1 cellular context compared by ENCODE assay signal in the genomic region with DNA sequence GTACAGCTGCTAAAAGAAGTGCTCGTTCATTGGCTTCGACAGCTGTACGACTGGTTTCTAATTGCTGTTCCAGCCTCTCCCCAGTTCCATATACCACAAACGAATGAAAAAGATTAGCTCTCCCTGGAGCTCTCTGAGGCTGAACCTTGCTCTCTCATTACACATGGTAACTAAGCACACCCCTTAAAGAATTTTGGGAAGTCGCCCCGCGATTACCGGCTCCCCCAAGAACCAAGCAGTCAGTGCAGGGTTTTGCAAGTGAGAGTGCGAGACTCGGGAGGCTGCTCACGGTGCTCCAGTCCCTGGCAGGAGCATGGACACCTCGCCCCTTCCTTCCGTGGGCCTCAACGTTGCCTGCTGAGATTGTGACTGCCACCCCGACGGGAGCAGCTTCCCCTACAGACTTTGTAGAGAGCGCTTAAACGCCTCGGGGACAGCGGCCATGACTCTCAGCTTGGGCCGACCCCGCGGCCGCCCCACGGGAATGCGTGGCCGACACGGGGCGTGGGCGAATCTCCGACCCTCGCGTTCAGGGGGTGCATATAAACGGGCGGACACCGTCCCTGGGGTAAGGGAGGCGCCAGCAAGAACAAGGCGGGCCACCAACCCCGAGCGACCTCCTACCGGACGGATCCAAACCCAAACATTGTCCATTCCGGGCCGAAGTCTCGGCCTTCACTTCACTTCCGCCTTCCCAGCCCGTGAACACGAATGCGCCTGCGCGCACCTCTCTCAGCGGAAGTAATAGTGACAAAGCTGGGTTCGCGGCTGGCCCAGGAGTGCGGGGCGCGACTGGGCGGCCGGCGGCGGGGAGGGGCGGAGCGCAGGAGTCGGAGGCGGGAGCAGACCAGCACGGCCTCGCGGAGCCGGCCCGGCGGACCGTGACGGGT.
A peak's percentile ranks its signal among the peaks of the same experiment; 100 is the strongest.
TF ChIP-seq lines count a peak whose summit lies in the region.

A gene with protein sequence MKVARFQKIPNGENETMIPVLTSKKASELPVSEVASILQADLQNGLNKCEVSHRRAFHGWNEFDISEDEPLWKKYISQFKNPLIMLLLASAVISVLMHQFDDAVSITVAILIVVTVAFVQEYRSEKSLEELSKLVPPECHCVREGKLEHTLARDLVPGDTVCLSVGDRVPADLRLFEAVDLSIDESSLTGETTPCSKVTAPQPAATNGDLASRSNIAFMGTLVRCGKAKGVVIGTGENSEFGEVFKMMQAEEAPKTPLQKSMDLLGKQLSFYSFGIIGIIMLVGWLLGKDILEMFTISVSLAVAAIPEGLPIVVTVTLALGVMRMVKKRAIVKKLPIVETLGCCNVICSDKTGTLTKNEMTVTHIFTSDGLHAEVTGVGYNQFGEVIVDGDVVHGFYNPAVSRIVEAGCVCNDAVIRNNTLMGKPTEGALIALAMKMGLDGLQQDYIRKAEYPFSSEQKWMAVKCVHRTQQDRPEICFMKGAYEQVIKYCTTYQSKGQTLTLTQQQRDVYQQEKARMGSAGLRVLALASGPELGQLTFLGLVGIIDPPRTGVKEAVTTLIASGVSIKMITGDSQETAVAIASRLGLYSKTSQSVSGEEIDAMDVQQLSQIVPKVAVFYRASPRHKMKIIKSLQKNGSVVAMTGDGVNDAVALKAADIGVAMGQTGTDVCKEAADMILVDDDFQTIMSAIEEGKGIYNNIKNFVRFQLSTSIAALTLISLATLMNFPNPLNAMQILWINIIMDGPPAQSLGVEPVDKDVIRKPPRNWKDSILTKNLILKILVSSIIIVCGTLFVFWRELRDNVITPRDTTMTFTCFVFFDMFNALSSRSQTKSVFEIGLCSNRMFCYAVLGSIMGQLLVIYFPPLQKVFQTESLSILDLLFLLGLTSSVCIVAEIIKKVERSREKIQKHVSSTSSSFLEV (plus strand): TSS at position 845 of the 890 bp plus-strand sequence. CDS start 686 bp downstream, outside the sequence.

TF ChIP-seq in K562, 482 proteins besides CTCF, POLR2A, EP300 and RAD21 (continued from another document and continues in another):
- TF ChIP-seq JUND (IDR thresholded peaks at IDR 0.05; ENCODE audit: borderline replicate concordance, low read depth, low read length) (no peak), JUND (tag; IDR thresholded peaks at IDR 0.05; ENCODE audit: borderline replicate concordance, low read depth, low read length) (no peak), PHTF2 (CRISPR knock-in tag; IDR thresholded peaks at IDR 0.05) (no peak), BMI1 (IDR thresholded peaks at IDR 0.05; ENCODE audit: low read length) (no peak), MCM2 (IDR thresholded peaks at IDR 0.05; ENCODE audit: low read depth) (no peak), MED1 (CRISPR knock-in tag; IDR thresholded peaks at IDR 0.05; ENCODE audit: borderline replicate concordance) (no peak), SIN3A (IDR thresholded peaks at IDR 0.05; ENCODE audit: borderline replicate concordance in 2 of 2, control insufficient read depth in 1 of 2, low read depth in 2 of 2, low read length in 2 of 2) (0 out of 4 replicates have a peak, but pooled peaks of 1 of the 2 experiments have one; percentile 62), SMARCA4 (IDR thresholded peaks at IDR 0.05) (no peak), ZNF561 (CRISPR knock-in tag; conservative IDR thresholded peaks at IDR 0.05) (no peak), ZFP1 (CRISPR knock-in tag; IDR thresholded peaks at IDR 0.05) (no peak), ZNF551 (CRISPR knock-in tag; IDR thresholded peaks at IDR 0.05) (no peak), NCOA6 (IDR thresholded peaks at IDR 0.05) (no peak), TCF3 (CRISPR knock-in tag; IDR thresholded peaks at IDR 0.05) (no peak), PCBP1 (IDR thresholded peaks at IDR 0.05; ENCODE audit: low read depth, low read length, poor library complexity, severe bottlenecking) (no peak), ZNF76 (CRISPR knock-in tag; IDR thresholded peaks at IDR 0.05; ENCODE audit: borderline replicate concordance) (no peak), HNRNPH1 (optimal IDR thresholded peaks at IDR 0.05; ENCODE audit: low read depth, low read length) (no peak), TOE1 (IDR thresholded peaks at IDR 0.05; ENCODE audit: borderline replicate concordance) (no peak), TOE1 (CRISPR knock-in tag; IDR thresholded peaks at IDR 0.05; ENCODE audit: borderline replicate concordance, low read depth) (no peak), PML (IDR thresholded peaks at IDR 0.05; ENCODE audit: low read length) (peak; percentile 63; the same call in 1 of the 2 replicates), PTTG1 (tag; IDR thresholded peaks at IDR 0.05; ENCODE audit: low read depth) (no peak), KLF10 (CRISPR knock-in tag; IDR thresholded peaks at IDR 0.05) (no peak), PHB2 (IDR thresholded peaks at IDR 0.05; ENCODE audit: low read depth) (no peak), SREBF1 (IDR thresholded peaks at IDR 0.05; ENCODE audit: borderline replicate concordance, low read depth, low read length) (no peak), NR2C2 (CRISPR knock-in tag; IDR thresholded peaks at IDR 0.05) (0 out of 2 replicates have a peak, but pooled peaks have one; percentile 55), NR2C2 (tag; IDR thresholded peaks at IDR 0.05) (peak; percentile 92), ILF3 (IDR thresholded peaks at IDR 0.05; ENCODE audit: borderline replicate concordance) (no peak), ZKSCAN1 (IDR thresholded peaks at IDR 0.05; ENCODE audit: low read depth, low read length) (no peak; the same call in 1 of the 2 replicates), IRF2 (CRISPR knock-in tag; IDR thresholded peaks at IDR 0.05) (no peak), HDAC8 (tag; IDR thresholded peaks at IDR 0.05) (no peak), ZNF79 (CRISPR knock-in tag; IDR thresholded peaks at IDR 0.05; ENCODE audit: low read depth) (no peak), JUN (IDR thresholded peaks at IDR 0.05; ENCODE audit: borderline replicate concordance, low read depth, low read length) (no peak), JUN (CRISPR knock-in tag; IDR thresholded peaks at IDR 0.05; ENCODE audit: borderline replicate concordance) (peak; percentile 74), ZNF134 (CRISPR knock-in tag; conservative IDR thresholded peaks at IDR 0.05) (no peak), SMARCC2 (IDR thresholded peaks at IDR 0.05; ENCODE audit: low read depth) (no peak), RBBP5 (IDR thresholded peaks at IDR 0.05; ENCODE audit: borderline replicate concordance, insufficient read depth, low read length, poor library complexity, severe bottlenecking) (peak; percentile 83), MTA1 (IDR thresholded peaks at IDR 0.05; ENCODE audit: borderline replicate concordance) (no peak), CC2D1A (IDR thresholded peaks at IDR 0.05) (no peak), ZNF668 (CRISPR knock-in tag; IDR thresholded peaks at IDR 0.05) (no peak), PRPF4 (IDR thresholded peaks at IDR 0.05; ENCODE audit: insufficient read depth, low read depth, low read length, poor library complexity, severe bottlenecking) (no peak), DMBX1 (CRISPR knock-in tag; IDR thresholded peaks at IDR 0.05; ENCODE audit: borderline replicate concordance) (0 out of 2 replicates have a peak, but pooled peaks have one; percentile 7), MCM5 (IDR thresholded peaks at IDR 0.05; ENCODE audit: low read depth) (no peak), RFX5 (IDR thresholded peaks at IDR 0.05; ENCODE audit: low read depth, low read length) (no peak), YY1 (IDR thresholded peaks at IDR 0.05; ENCODE audit: borderline replicate concordance in 1 of 3, control insufficient read depth in 1 of 3, extremely low read depth in 1 of 3, insufficient read depth in 3 of 3, insufficient read length in 1 of 3, insufficient replicate concordance in 2 of 3, low read depth in 1 of 3, low read length in 2 of 3) (peak in 2 of 3 experiments; percentile 26 to 55), ETV6 (IDR thresholded peaks at IDR 0.05; ENCODE audit: borderline replicate concordance in 1 of 2, low read depth in 2 of 2, low read length in 1 of 2) (no peak), ETV6 (CRISPR knock-in tag; IDR thresholded peaks at IDR 0.05; ENCODE audit: borderline replicate concordance) (no peak), IFI16 (CRISPR knock-in tag; IDR thresholded peaks at IDR 0.05) (no peak), ETS2 (tag; IDR thresholded peaks at IDR 0.05; ENCODE audit: borderline replicate concordance, poor library complexity, severe bottlenecking) (no peak)
- TF ChIP-seq, protein P1, sequence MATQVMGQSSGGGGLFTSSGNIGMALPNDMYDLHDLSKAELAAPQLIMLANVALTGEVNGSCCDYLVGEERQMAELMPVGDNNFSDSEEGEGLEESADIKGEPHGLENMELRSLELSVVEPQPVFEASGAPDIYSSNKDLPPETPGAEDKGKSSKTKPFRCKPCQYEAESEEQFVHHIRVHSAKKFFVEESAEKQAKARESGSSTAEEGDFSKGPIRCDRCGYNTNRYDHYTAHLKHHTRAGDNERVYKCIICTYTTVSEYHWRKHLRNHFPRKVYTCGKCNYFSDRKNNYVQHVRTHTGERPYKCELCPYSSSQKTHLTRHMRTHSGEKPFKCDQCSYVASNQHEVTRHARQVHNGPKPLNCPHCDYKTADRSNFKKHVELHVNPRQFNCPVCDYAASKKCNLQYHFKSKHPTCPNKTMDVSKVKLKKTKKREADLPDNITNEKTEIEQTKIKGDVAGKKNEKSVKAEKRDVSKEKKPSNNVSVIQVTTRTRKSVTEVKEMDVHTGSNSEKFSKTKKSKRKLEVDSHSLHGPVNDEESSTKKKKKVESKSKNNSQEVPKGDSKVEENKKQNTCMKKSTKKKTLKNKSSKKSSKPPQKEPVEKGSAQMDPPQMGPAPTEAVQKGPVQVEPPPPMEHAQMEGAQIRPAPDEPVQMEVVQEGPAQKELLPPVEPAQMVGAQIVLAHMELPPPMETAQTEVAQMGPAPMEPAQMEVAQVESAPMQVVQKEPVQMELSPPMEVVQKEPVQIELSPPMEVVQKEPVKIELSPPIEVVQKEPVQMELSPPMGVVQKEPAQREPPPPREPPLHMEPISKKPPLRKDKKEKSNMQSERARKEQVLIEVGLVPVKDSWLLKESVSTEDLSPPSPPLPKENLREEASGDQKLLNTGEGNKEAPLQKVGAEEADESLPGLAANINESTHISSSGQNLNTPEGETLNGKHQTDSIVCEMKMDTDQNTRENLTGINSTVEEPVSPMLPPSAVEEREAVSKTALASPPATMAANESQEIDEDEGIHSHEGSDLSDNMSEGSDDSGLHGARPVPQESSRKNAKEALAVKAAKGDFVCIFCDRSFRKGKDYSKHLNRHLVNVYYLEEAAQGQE (CRISPR knock-in tag; IDR thresholded peaks at IDR 0.05; ENCODE audit: low read depth) = 0 out of 2 replicates have a peak, but pooled peaks have one; percentile 55
- TF ChIP-seq, protein P2, sequence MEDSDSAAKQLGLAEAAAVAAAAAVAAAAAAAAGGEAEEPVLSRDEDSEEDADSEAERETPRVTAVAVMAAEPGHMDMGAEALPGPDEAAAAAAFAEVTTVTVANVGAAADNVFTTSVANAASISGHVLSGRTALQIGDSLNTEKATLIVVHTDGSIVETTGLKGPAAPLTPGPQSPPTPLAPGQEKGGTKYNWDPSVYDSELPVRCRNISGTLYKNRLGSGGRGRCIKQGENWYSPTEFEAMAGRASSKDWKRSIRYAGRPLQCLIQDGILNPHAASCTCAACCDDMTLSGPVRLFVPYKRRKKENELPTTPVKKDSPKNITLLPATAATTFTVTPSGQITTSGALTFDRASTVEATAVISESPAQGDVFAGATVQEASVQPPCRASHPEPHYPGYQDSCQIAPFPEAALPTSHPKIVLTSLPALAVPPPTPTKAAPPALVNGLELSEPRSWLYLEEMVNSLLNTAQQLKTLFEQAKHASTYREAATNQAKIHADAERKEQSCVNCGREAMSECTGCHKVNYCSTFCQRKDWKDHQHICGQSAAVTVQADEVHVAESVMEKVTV (CRISPR knock-in tag; IDR thresholded peaks at IDR 0.05) = no peak
- TF ChIP-seq, protein P3, sequence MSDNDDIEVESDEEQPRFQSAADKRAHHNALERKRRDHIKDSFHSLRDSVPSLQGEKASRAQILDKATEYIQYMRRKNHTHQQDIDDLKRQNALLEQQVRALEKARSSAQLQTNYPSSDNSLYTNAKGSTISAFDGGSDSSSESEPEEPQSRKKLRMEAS (CRISPR knock-in tag; IDR thresholded peaks at IDR 0.05) = peak; percentile 71
- TF ChIP-seq, protein P4, sequence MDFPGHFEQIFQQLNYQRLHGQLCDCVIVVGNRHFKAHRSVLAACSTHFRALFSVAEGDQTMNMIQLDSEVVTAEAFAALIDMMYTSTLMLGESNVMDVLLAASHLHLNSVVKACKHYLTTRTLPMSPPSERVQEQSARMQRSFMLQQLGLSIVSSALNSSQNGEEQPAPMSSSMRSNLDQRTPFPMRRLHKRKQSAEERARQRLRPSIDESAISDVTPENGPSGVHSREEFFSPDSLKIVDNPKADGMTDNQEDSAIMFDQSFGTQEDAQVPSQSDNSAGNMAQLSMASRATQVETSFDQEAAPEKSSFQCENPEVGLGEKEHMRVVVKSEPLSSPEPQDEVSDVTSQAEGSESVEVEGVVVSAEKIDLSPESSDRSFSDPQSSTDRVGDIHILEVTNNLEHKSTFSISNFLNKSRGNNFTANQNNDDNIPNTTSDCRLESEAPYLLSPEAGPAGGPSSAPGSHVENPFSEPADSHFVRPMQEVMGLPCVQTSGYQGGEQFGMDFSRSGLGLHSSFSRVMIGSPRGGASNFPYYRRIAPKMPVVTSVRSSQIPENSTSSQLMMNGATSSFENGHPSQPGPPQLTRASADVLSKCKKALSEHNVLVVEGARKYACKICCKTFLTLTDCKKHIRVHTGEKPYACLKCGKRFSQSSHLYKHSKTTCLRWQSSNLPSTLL (IDR thresholded peaks at IDR 0.05) = no peak
- TF ChIP-seq, protein P5, sequence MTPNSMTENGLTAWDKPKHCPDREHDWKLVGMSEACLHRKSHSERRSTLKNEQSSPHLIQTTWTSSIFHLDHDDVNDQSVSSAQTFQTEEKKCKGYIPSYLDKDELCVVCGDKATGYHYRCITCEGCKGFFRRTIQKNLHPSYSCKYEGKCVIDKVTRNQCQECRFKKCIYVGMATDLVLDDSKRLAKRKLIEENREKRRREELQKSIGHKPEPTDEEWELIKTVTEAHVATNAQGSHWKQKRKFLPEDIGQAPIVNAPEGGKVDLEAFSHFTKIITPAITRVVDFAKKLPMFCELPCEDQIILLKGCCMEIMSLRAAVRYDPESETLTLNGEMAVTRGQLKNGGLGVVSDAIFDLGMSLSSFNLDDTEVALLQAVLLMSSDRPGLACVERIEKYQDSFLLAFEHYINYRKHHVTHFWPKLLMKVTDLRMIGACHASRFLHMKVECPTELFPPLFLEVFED (CRISPR knock-in tag; conservative IDR thresholded peaks at IDR 0.05) = no peak
- TF ChIP-seq, protein P6, sequence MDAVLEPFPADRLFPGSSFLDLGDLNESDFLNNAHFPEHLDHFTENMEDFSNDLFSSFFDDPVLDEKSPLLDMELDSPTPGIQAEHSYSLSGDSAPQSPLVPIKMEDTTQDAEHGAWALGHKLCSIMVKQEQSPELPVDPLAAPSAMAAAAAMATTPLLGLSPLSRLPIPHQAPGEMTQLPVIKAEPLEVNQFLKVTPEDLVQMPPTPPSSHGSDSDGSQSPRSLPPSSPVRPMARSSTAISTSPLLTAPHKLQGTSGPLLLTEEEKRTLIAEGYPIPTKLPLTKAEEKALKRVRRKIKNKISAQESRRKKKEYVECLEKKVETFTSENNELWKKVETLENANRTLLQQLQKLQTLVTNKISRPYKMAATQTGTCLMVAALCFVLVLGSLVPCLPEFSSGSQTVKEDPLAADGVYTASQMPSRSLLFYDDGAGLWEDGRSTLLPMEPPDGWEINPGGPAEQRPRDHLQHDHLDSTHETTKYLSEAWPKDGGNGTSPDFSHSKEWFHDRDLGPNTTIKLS (IDR thresholded peaks at IDR 0.05; ENCODE audit: borderline replicate concordance, low read depth) = no peak
- TF ChIP-seq, protein P7, sequence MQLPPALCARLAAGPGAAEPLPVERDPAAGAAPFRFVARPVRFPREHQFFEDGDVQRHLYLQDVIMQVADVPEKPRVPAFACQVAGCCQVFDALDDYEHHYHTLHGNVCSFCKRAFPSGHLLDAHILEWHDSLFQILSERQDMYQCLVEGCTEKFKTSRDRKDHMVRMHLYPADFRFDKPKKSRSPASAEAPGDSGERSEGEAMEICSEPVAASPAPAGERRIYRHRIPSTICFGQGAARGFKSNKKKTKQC (CRISPR knock-in tag; IDR thresholded peaks at IDR 0.05) = peak; percentile 68; the same call in 1 of the 2 replicates
